In the genomic region with DNA sequence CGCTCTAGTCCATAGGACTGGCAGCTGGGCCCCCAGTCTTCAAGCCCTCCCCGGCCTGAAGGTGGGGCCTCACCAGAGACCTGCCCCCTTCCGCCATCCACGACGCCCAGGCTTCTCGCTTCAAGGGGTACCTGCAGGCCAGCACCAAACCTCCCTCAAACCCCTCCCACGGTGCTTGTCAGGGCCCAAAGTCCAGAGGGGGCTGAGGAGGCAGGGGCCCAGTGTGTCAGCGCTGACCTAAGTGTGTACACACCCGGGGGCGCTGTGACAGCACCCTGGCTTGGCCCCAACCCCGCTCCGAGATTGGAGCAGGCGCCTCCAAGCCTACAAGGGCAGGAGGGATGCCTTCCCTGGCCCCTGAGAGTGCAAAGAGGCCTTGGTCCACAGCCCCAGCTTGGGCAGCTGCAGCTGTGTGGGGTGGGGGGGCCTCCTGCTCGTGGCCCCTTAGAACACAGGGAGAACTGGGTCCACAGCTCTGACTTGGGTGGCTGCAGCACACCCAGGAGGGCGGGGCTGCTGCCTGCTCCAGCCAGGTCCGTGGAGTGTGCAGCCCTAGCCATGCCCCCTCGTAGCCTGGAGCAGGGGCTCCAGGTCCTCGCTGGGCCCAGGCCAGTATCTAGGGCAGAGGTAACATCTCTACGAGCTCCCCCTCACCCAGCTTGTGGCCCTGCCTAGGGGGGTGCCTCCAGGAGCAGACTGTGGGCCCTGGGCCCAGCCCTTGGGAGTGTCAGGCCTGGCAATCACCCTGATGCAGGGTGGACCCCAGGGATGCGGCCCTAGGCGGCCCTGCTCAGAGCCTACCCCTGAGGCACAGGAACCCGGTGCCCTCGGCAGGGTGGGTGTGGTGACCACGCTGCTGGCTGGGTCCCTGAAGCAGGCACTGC, we compare ENCODE assay signal across 26 cellular contexts. TPM values are rescaled to one million over a fixed set of nuclear protein-coding genes. Genes with fewer than 3 reads are reported as not detected.
"Had no signal": no experiment of that assay in that cellular context is flagged by ENCODE, and none has a peak within 500 bp of the region (broad histone marks: within the 10 kb centered on the region; RNA-seq: fewer than 3 reads in every experiment).

No MANE protein-coding gene starts in this region.

- H3K4me3 ChIP-seq: adrenal gland, ascending aorta, cardiac muscle cell, coronary artery, gastrocnemius medialis, sigmoid colon, suprapubic skin, transverse colon had no signal

- H3K27ac ChIP-seq: adrenal gland, ascending aorta, cardiac muscle cell, coronary artery, gastrocnemius medialis, sigmoid colon, suprapubic skin, transverse colon had no signal

- DNase-seq: activated CD4-positive, alpha-beta T cell treated with anti-CD3 and anti-CD28 coated beads for 4 hours; activated CD4-positive, alpha-beta T cell treated with anti-CD3 and anti-CD28 coated beads, Interleukin-2, amount 50 U/mL, for 4 hours; activated effector memory CD4-positive, alpha-beta T cell treated with anti-CD3 and anti-CD28 coated beads, Interleukin-2, amount 50 U/mL, for 16 hours; activated naive CD4-positive, alpha-beta T cell treated with anti-CD3 and anti-CD28 coated beads for 36 hours; activated naive CD8-positive, alpha-beta T cell treated with anti-CD3 and anti-CD28 coated beads for 36 hours; adrenal gland; effector memory CD8-positive, alpha-beta T cell; erythroblast; gastrocnemius medialis; glutamatergic neuron; islet precursor cell; left colon; midbrain; naive thymus-derived CD4-positive, alpha-beta T cell; sigmoid colon; small intestine; stimulated activated CD4-positive, alpha-beta T cell treated with anti-CD3 and anti-CD28 coated beads, Interleukin-1b, Interleukin-23, amount 100 ng/mL, for 48 hours; stimulated activated CD4-positive, alpha-beta T cell treated with anti-CD3 and anti-CD28 coated beads, Interleukin-4, amount 100 ng/mL, for 4 hours; stimulated activated CD8-positive, alpha-beta memory T cell treated with anti-CD3 and anti-CD28 coated beads, Interleukin-4, amount 100 ng/mL, for 48 hours; T-helper 2 cell; transverse colon had no signal

- H3K36me3 ChIP-seq: adrenal gland, ascending aorta, cardiac muscle cell, gastrocnemius medialis, sigmoid colon, suprapubic skin, transverse colon had no signal

- H3K27me3 ChIP-seq: adrenal gland, ascending aorta, cardiac muscle cell, gastrocnemius medialis, sigmoid colon, suprapubic skin, transverse colon had no signal

- ATAC-seq: effector memory CD8-positive, alpha-beta T cell; gastrocnemius medialis; left colon; naive thymus-derived CD4-positive, alpha-beta T cell; stimulated activated memory B cell treated with anti-CD40 and anti-IgM and Interleukin-4, amounts not matched to agents 10 μg/mL and 1 μg/mL and 100 μg/mL, for 72 hours had no signal

- H3K9me3 ChIP-seq: adrenal gland, ascending aorta, gastrocnemius medialis, sigmoid colon, suprapubic skin, transverse colon had no signal

RNA-seq across cellular contexts. Expression of gene ADM, which starts 15.8 kb away (rescaled TPM):
- polyA plus RNA-seq: naive thymus-derived CD4-positive, alpha-beta T cell had no signal
